In the genomic region with DNA sequence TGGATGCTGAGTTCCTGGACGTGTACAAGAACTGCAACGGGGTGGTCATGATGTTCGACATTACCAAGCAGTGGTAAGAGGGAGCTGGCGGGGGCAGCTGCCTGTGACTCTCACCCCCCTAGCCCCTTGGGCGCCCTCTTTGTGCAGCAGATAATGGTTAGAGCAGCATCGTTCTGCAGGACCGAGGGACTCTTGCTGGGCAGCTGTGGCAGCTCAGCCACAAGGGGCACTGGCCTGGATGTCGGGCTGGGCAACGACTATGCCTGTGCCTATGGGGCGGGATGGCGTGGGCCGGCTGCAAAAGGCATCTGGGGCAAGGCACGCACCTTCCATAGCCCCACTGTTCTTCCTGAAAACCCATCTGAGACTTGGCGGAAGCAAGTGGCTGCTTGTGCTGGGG, we compare ENCODE assay signal across 15 cellular contexts. TPM values are rescaled to one million over a fixed set of nuclear protein-coding genes. Genes with fewer than 3 reads are reported as not detected.
"Had no signal": no experiment of that assay in that cellular context is flagged by ENCODE, and none has a peak within 500 bp of the region (broad histone marks: within the 10 kb centered on the region; RNA-seq: fewer than 3 reads in every experiment).

No MANE protein-coding gene starts in this region.

- H2AFZ ChIP-seq: hepatocyte had no signal

- H3K36me3 ChIP-seq: uterus had no signal

- DNase-seq: effector memory CD8-positive, alpha-beta T cell; foreskin keratinocyte; kidney glomerular epithelial cell; mesenchymal stem cell; midbrain; small intestine; stimulated activated CD4-positive, alpha-beta T cell treated with anti-CD3 and anti-CD28 coated beads, Interleukin-2, amount 100 ng/mL, for 48 hours; stimulated activated naive CD8-positive, alpha-beta T cell treated with anti-CD3 and anti-CD28 coated beads, Interleukin-15, Interleukin-2, amounts not matched to agents 100 U/mL and 50 U/mL, for 24 hours; uterus had no signal

- H3K4me3 ChIP-seq: hepatocyte, lung, tibial artery, upper lobe of left lung, uterus had no signal

- H3K9me3 ChIP-seq: neutrophil, tibial artery, upper lobe of left lung, uterus had no signal

- H3K79me2 ChIP-seq: hepatocyte had no signal

- ATAC-seq: effector memory CD8-positive, alpha-beta T cell; foreskin keratinocyte; left lobe of liver; stimulated activated naive CD8-positive, alpha-beta T cell treated with anti-CD3 and anti-CD28 coated beads, Interleukin-15, Interleukin-2, amounts not matched to agents 100 U/mL and 50 U/mL, for 24 hours had no signal

- H3K27ac ChIP-seq: foreskin keratinocyte, hepatocyte, tibial artery, upper lobe of left lung, uterus had no signal

- H3K4me2 ChIP-seq: hepatocyte had no signal

- H3K4me1 ChIP-seq: foreskin keratinocyte, tibial artery, upper lobe of left lung, uterus had no signal

RNA-seq across cellular contexts. Expression of gene CCDC183, which starts 33.3 kb away (rescaled TPM):
- total RNA-seq: foreskin keratinocyte had no signal
